Comparison of ENCODE assay signal across 12 cellular contexts in the genomic region with DNA sequence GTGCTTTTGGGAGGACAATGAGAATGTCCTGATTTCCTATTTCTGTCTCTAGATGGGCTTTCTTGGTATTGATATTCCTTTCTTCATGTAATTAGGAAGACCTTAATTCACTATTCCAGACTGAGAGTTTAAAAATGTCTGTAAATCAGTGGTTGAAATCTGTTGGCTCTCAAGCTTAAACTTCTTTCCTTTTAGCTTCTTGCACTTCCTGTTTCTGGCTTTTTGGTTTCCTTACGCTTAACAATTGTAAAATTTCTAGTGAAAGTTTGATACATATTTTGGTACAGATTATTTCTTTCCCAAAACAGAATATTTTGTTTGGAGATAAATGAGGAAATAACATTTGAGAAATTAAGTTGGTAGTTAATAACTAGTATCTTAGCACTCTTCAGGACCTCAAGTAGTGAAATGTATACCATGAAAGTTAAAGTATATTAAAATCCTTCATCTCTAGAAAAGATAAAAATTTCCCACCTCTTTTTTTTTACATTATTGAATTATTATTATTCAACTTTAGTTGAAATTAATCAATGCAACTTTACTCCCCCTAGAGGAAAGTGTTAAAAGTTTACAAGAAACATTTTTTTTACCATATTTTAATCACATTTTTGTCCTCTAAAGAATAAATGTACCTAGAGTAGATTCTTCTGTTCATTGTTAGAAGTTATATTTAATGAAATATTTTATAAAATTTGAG.
DNase-seq lines count a peak whose midpoint lies in the region; ATAC-seq and TF ChIP-seq lines count a peak whose summit lies in the region.
"Had no signal": no experiment of that assay in that cellular context is flagged by ENCODE, and none has a peak within 500 bp of the region (broad histone marks: within the 10 kb centered on the region; RNA-seq: fewer than 3 reads in every experiment).

No MANE protein-coding gene starts in this region.

- H3K4me1 ChIP-seq in BLaER1 (peaks cover 8% of the 10 kb centered on the region), hepatocyte (ENCODE audit: insufficient read depth) (no peaks in the 10 kb centered on the region)

- no peaks in the 10 kb centered on the region for H3K9me2 ChIP-seq in hepatocyte (replicated peaks; ENCODE audit: insufficient read depth)

- H3K27me3 ChIP-seq in BLaER1: no peaks in the 10 kb centered on the region
- no peaks in the 10 kb centered on the region for H3K27me3 ChIP-seq in hepatocyte

- no peak overlapping the region for H3K4me3 ChIP-seq in BLaER1
- H3K4me3 ChIP-seq in hepatocyte: no peak overlapping the region
- H3K4me3 ChIP-seq: HAP-1 had no signal

- no peaks in the 10 kb centered on the region for H3K79me2 ChIP-seq in hepatocyte

- H3K27ac ChIP-seq in BLaER1 (0 out of 2 replicates have a peak overlapping the region, but pooled peaks have one; percentile 18), hepatocyte (no peak overlapping the region)

- in situ Hi-C loops in GM13977 (cut with MboI; ENCODE audit: low pct_unique_long_range_greater_than_20kb, low sequenced_read_pairs, unreplicated experiment): loop anchor here (25.0 kb wide), 1 partner anchor 273 kb away; no protein-coding TSS in a partner anchor
- in situ Hi-C loops in SK-MEL-5 (cut with HindIII; ENCODE audit: low pct_unique_long_range_greater_than_20kb, low sequenced_read_pairs): no loop called here

- no peaks in the 10 kb centered on the region for H4K20me1 ChIP-seq in BLaER1
- H4K20me1 ChIP-seq in hepatocyte (ENCODE audit: insufficient read depth, poor library complexity, severe bottlenecking): no peaks in the 10 kb centered on the region

- peak; percentile 28 for TF ChIP-seq CTCF in GM13977 (IDR thresholded peaks at IDR 0.05; ENCODE audit: extremely low read depth, insufficient read depth, missing control alignments)
- peak; percentile 46 for TF ChIP-seq CTCF in hepatocyte (IDR thresholded peaks at IDR 0.05; ENCODE audit: poor library complexity)

- H3K36me3 ChIP-seq in BLaER1 (no peaks in the 10 kb centered on the region), hepatocyte (replicated peaks; ENCODE audit: insufficient read depth, low read depth) (no peaks in the 10 kb centered on the region)
- H3K36me3 ChIP-seq: HAP-1 had no signal

- DNase-seq in GM13977 (ENCODE audit: low spot score): no peak
- peak; percentile 47 for DNase-seq in SK-MEL-5 (ENCODE audit: low read depth, low spot score)
- no peak for DNase-seq in hepatocyte (ENCODE audit: low spot score)
- DNase-seq in GOT3 (lab: John Stamatoyannopoulos, UW): no peak
- DNase-seq in NCI-H187 (lab: John Stamatoyannopoulos, UW): no peak
- DNase-seq: activated naive CD4-positive, alpha-beta T cell treated with anti-CD3 and anti-CD28 coated beads for 36 hours; right cardiac atrium; stimulated activated naive CD8-positive, alpha-beta T cell treated with anti-CD3 and anti-CD28 coated beads, Interleukin-15, Interleukin-2, amounts not matched to agents 100 U/mL and 50 U/mL, for 24 hours had no signal

- H3K4me2 ChIP-seq in BLaER1 (peak overlapping the region; percentile 45), hepatocyte (no peak overlapping the region)

- ATAC-seq in GM21390 (IDR thresholded peaks at IDR 0.05; ENCODE audit: unreplicated experiment) (no peak), GM21381 (IDR thresholded peaks at IDR 0.05; ENCODE audit: unreplicated experiment) (no peak)
- ATAC-seq: right cardiac atrium; stimulated activated naive CD8-positive, alpha-beta T cell treated with anti-CD3 and anti-CD28 coated beads, Interleukin-15, Interleukin-2, amounts not matched to agents 100 U/mL and 50 U/mL, for 24 hours had no signal

- H3K9me3 ChIP-seq in BLaER1 (no peaks in the 10 kb centered on the region), hepatocyte (ENCODE audit: low read depth) (no peaks in the 10 kb centered on the region)
- H3K9me3 ChIP-seq: HAP-1 had no signal

- H2AFZ ChIP-seq in hepatocyte: no peak overlapping the region

- no peak overlapping the region for H3K9ac ChIP-seq in BLaER1

- WGBS in hepatocyte (ENCODE audit: low lambda C conversion rate, missing lambda C conversion rate): 92% methylated on average over 1 of the region's 1 CpG
